1 cellular context compared by ENCODE assay signal in genomic region chr11:46149826-46150225, GRCh38.
TF ChIP-seq lines count a peak whose summit lies in the region.

No MANE protein-coding gene starts in this region.

TF ChIP-seq in HEK293, 187 proteins besides CTCF, POLR2A, EP300 and RAD21:
- TF ChIP-seq GLI2 (tag by site-specific recombination; IDR thresholded peaks at IDR 0.05; ENCODE audit: borderline replicate concordance, low read depth) (no peak), ZNF837 (tag by site-specific recombination; IDR thresholded peaks at IDR 0.05) (no peak), ZNF449 (tag by site-specific recombination; IDR thresholded peaks at IDR 0.05) (0 out of 2 replicates have a peak, but pooled peaks have one; percentile 24), MYNN (tag by site-specific recombination; IDR thresholded peaks at IDR 0.05; ENCODE audit: borderline replicate concordance) (no peak)
